Comparison of ENCODE assay signal across 9 cellular contexts in the genomic region with DNA sequence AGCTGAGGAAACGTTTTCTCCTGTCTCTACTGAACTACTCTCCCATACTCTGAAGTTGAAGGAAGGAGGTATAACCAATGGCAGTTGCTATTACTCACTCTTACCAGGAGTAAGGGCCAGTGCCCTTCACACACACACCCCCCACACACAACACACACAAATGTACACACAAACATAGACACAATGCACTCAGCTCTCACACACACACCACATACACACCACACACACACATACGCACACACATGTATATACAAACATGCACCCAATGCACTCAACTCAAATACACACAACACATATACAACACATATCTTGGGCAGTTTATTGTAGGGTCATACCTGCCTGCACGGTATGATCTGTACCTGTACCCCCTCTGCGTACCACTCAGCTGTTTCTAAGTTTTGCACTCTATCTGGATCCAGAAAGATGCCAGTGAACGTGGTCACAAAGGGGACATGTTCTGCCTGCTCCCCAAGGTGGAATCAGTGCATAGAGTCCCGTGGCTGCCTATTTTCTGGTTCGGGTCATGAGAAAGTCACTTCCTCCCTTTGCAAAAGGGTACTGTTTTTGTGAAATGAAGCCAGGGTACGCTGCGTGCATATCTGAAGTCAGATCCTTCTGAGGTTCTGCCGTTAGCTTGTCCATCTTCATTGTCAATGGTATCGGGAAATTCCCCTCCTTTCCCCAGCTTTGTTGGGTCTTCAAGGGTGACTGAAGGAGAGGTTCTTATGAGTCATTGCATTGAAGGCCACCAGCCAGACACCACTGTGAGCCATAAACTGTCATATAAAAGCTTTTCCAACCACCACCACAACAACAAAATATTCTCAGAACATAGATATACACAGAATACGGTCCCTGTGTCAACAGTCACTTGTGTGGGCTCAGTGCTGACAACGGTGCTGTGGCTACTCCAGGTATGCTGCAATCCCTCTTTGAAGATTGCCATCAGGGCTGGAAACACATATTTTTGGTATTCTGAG.
DNase-seq lines count a peak whose midpoint lies in the region; ATAC-seq and TF ChIP-seq lines count a peak whose summit lies in the region.
"Had no signal": no experiment of that assay in that cellular context is flagged by ENCODE, and none has a peak within 500 bp of the region (broad histone marks: within the 10 kb centered on the region; RNA-seq: fewer than 3 reads in every experiment).

No MANE protein-coding gene starts in this region.

- H3K36me3 ChIP-seq in CD4-positive, alpha-beta memory T cell (ENCODE audit: insufficient read depth, low read length): no peaks in the 10 kb centered on the region
- H3K36me3 ChIP-seq in GM23248 (ENCODE audit: low read depth) (no peaks in the 10 kb centered on the region), tibial nerve (no peaks in the 10 kb centered on the region)

- peaks cover 31 to 52% (median 38%) of the 10 kb centered on the region in 4 donors for H3K4me1 Mint-ChIP-seq in CD4-positive, alpha-beta memory T cell
- peaks cover 46% of the 10 kb centered on the region for H3K4me1 Mint-ChIP-seq in activated CD4-positive, alpha-beta memory T cell treated with anti-CD3 and anti-CD28 coated beads, Interleukin-2, amount 10 ng/mL, durations not matched to agents 7 days and 5 days

- POLR2A ChIA-PET in CD4-positive, alpha-beta memory T cell (lab: Charles Lee; ENCODE audit: partially characterized antibody): interaction anchor here (1.6 kb wide), 1 partner anchor 20 kb away, joined by 3 read pairs; no protein-coding TSS in a partner anchor
- POLR2A ChIA-PET in activated CD4-positive, alpha-beta memory T cell treated with anti-CD3 and anti-CD28 coated beads, Interleukin-2, amount 10 ng/mL, durations not matched to agents 7 days and 5 days (lab: Charles Lee): interaction anchor here (1.0 kb wide), 1 partner anchor 289 kb away, joined by 3 read pairs; no protein-coding TSS in a partner anchor

- DNase-seq in CD4-positive, alpha-beta memory T cell: peak in 2 of 5 donors; percentile 8 to 57
- peak; percentile 41 for DNase-seq in activated CD4-positive, alpha-beta memory T cell treated with anti-CD3 and anti-CD28 coated beads, Interleukin-2, amount 10 ng/mL, durations not matched to agents 7 days and 5 days
- no peak for DNase-seq in left colon
- no peak for DNase-seq in GM03348 (ENCODE audit: low spot score)
- no peak for DNase-seq in GM23248
- DNase-seq in tibial nerve (ENCODE audit: low spot score in 2 of 2): no peak

- no peaks in the 10 kb centered on the region for H4K20me1 ChIP-seq in GM23248 (ENCODE audit: insufficient read depth)

- no peaks in the 10 kb centered on the region for H3K9me2 ChIP-seq in GM23248 (ENCODE audit: insufficient read depth)

- no peaks in the 10 kb centered on the region for H3K27me3 Mint-ChIP-seq in CD4-positive, alpha-beta memory T cell
- H3K27me3 Mint-ChIP-seq in activated CD4-positive, alpha-beta memory T cell treated with anti-CD3 and anti-CD28 coated beads, Interleukin-2, amount 10 ng/mL, durations not matched to agents 7 days and 5 days: peaks cover 10% of the 10 kb centered on the region

- no peak for TF ChIP-seq EP300 in tibial nerve (IDR thresholded peaks at IDR 0.05)

- ATAC-seq in HG03045 (IDR thresholded peaks at IDR 0.05; ENCODE audit: unreplicated experiment): peak; percentile 40
- ATAC-seq in left colon: no peak

- H2AFZ ChIP-seq in GM23248: no peak overlapping the region

- H3K9ac ChIP-seq in GM23248: no peak overlapping the region

- H3K4me2 ChIP-seq in GM23248 (ENCODE audit: unreplicated experiment): no peak overlapping the region

- 91 to 92% methylated on average over 13 of the region's 13 CpGs for WGBS in GM23248 (ENCODE audit: low coverage in 1 of 2, low lambda C conversion rate in 2 of 2, missing lambda C conversion rate in 2 of 2), 2 experiments
- 85 to 91% methylated on average over 13 of the region's 13 CpGs for WGBS in tibial nerve, 2 donors

- H3K27ac ChIP-seq in CD4-positive, alpha-beta memory T cell (ENCODE audit: low read depth, low read length): no peak overlapping the region
- H3K27ac ChIP-seq in GM23248 (no peak overlapping the region), tibial nerve (no peak overlapping the region)

- H3K79me2 ChIP-seq in GM23248 (ENCODE audit: insufficient read depth): no peaks in the 10 kb centered on the region

- no peaks in the 10 kb centered on the region for H3K27me3 ChIP-seq in CD4-positive, alpha-beta memory T cell (ENCODE audit: insufficient read depth, low read length)
- H3K27me3 ChIP-seq in GM23248 (replicated peaks; ENCODE audit: insufficient read depth): no peaks in the 10 kb centered on the region
- H3K27me3 ChIP-seq in tibial nerve: no peaks in the 10 kb centered on the region

- in situ Hi-C loops in GM18951 (cut with MboI; ENCODE audit: low sequenced_read_pairs, unreplicated experiment): no loop called here
- in situ Hi-C loops in GM23248 (cut with MboI): no loop called here

- peak overlapping the region in 3 of 7 donors; percentile 0 to 65 (median 23) for H3K27ac Mint-ChIP-seq in CD4-positive, alpha-beta memory T cell
- peak overlapping the region; percentile 53 for H3K27ac Mint-ChIP-seq in activated CD4-positive, alpha-beta memory T cell treated with anti-CD3 and anti-CD28 coated beads, Interleukin-2, amount 10 ng/mL, durations not matched to agents 7 days and 5 days
- H3K27ac Mint-ChIP-seq: T-helper 1 cell treated with Interleukin-12 subunit alpha and Interleukin-12 subunit beta and Interleukin-4 antibody, amounts not matched to agents 30 μg/mL and 1 μg/mL, for 36 hours had no signal

- no peak overlapping the region for H3K4me3 ChIP-seq in CD4-positive, alpha-beta memory T cell (ENCODE audit: low read length in 2 of 2)
- H3K4me3 ChIP-seq in GM23248: no peak overlapping the region
- no peak overlapping the region for H3K4me3 ChIP-seq in tibial nerve

- intact Hi-C loops in CD4-positive, alpha-beta memory T cell (cut with micrococcal nuclease): no loop called here
- intact Hi-C loops in left colon (cut with DNase I, micrococcal nuclease): no loop called here

- CTCF ChIA-PET in CD4-positive, alpha-beta memory T cell (lab: Charles Lee; ENCODE audit: partially characterized antibody): interaction anchor here (0.7 to 2.2 kb wide), 3 partner anchors 14 to 70 kb away, joined by 3 to 9 read pairs (median 3); no protein-coding TSS in a partner anchor
- CTCF ChIA-PET in activated CD4-positive, alpha-beta memory T cell treated with anti-CD3 and anti-CD28 coated beads, Interleukin-2, amount 10 ng/mL, durations not matched to agents 7 days and 5 days (lab: Charles Lee): interaction anchor here (1.0 to 1.1 kb wide), 2 partner anchors 46 to 113 kb away, joined by 3 read pairs; no protein-coding TSS in a partner anchor

- TF ChIP-seq POLR2A in GM18951 (IDR thresholded peaks at IDR 0.05; ENCODE audit: extremely low read depth, insufficient read depth, insufficient read length) (peak; percentile 13), tibial nerve (IDR thresholded peaks at IDR 0.05) (no peak)

- no peaks in the 10 kb centered on the region for H3K36me3 Mint-ChIP-seq in CD4-positive, alpha-beta memory T cell
- H3K36me3 Mint-ChIP-seq in activated CD4-positive, alpha-beta memory T cell treated with anti-CD3 and anti-CD28 coated beads, Interleukin-2, amount 10 ng/mL, durations not matched to agents 7 days and 5 days (ENCODE audit: low read depth): peaks cover 36% of the 10 kb centered on the region

- H3K9me3 Mint-ChIP-seq in CD4-positive, alpha-beta memory T cell: no peaks in the 10 kb centered on the region
- no peaks in the 10 kb centered on the region for H3K9me3 Mint-ChIP-seq in activated CD4-positive, alpha-beta memory T cell treated with anti-CD3 and anti-CD28 coated beads, Interleukin-2, amount 10 ng/mL, durations not matched to agents 7 days and 5 days
- H3K9me3 Mint-ChIP-seq: T-helper 1 cell treated with Interleukin-12 subunit alpha and Interleukin-12 subunit beta and Interleukin-4 antibody, amounts not matched to agents 30 μg/mL and 1 μg/mL, for 36 hours had no signal

- H3K4me1 ChIP-seq in CD4-positive, alpha-beta memory T cell (ENCODE audit: insufficient read depth, low read length): peaks cover 33% of the 10 kb centered on the region
- peaks cover 36% of the 10 kb centered on the region for H3K4me1 ChIP-seq in GM23248 (ENCODE audit: insufficient read depth)
- peaks cover 0 to 9% (median 5%) of the 10 kb centered on the region in 4 donors for H3K4me1 ChIP-seq in tibial nerve

- H3F3A ChIP-seq in GM23248 (ENCODE audit: insufficient read depth): peaks cover 26% of the 10 kb centered on the region

- no peak for TF ChIP-seq CTCF in tibial nerve (IDR thresholded peaks at IDR 0.05)

- peak overlapping the region in 6 of 8 donors; percentile 10 to 78 (median 36) for H3K4me3 Mint-ChIP-seq in CD4-positive, alpha-beta memory T cell
- H3K4me3 Mint-ChIP-seq in activated CD4-positive, alpha-beta memory T cell treated with anti-CD3 and anti-CD28 coated beads, Interleukin-2, amount 10 ng/mL, durations not matched to agents 7 days and 5 days: no peak overlapping the region
- H3K4me3 Mint-ChIP-seq: T-helper 1 cell treated with Interleukin-12 subunit alpha and Interleukin-12 subunit beta and Interleukin-4 antibody, amounts not matched to agents 30 μg/mL and 1 μg/mL, for 36 hours had no signal

- no peaks in the 10 kb centered on the region for H3K9me3 ChIP-seq in CD4-positive, alpha-beta memory T cell (ENCODE audit: control insufficient read depth in 1 of 2, low read length in 2 of 2)
- H3K9me3 ChIP-seq in GM23248 (ENCODE audit: low read depth): no peaks in the 10 kb centered on the region
- H3K9me3 ChIP-seq in tibial nerve: no peaks in the 10 kb centered on the region
